ENCODE assay signal across 1 cellular context in genomic region chr11:126543691-126544090, GRCh38.
TF ChIP-seq lines count a peak whose summit lies in the region.

No MANE protein-coding gene starts in this region.

TF ChIP-seq in H1, 55 proteins besides CTCF, POLR2A, EP300 and RAD21 (continued from another document):
- no peak for TF ChIP-seq E2F6 (IDR thresholded peaks at IDR 0.05)
- no peak for TF ChIP-seq GTF2F1 (IDR thresholded peaks at IDR 0.05; ENCODE audit: borderline replicate concordance, low read depth, low read length)
- no peak for TF ChIP-seq POLR2AphosphoS5 (IDR thresholded peaks at IDR 0.05; ENCODE audit: low read depth, low read length)
